In the genomic region with DNA sequence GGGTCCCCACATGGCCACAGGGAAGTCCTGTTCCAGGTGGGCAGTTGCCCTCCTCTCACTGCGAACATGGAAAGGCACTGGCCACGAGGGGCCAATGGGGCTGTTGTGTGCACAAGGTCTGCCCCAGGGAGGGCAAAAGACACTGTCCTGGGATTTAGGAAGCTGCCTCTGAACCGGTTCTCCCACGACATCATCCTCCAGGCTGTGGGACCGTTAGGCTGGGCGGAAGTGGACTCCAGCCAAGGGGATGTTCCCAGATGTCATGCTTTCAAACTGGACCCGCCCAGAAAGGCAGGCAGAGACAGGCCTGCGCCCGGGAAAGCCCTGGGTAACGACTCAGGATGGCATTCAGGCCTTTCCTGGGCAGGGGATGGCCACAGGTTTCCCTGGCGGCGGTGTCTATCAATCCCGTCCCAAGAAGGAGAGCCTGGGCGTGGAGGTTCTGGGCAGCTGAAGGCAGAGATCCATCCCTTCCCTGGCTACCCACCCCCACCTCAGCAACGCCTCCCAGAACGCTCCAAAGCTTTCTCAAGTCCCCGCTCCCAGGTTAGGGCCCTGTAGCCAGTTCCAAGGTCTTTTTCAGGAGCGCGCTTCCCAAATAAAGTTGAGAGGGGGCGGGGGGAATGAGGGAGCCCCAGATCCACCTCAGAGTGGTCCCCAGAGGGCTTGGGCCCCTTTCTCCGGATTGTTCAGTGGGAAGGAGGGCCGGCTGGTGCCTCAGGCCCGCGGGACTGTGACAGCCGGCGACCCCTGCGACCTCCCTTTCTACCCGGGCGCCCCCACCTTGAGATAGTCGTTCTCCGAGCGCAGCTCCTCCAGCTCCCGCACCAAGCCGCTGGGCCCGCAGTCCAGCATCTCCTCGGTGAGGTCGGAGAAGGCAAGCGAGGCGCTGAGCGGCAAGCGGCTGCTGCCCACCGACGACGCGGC, we compare ENCODE assay signal across 8 cellular contexts. TPM values are rescaled to one million over a fixed set of nuclear protein-coding genes. Genes with fewer than 3 reads are reported as not detected.
A peak's percentile ranks its signal among the peaks of the same experiment; 100 is the strongest.
DNase-seq lines count a peak whose midpoint lies in the region; ATAC-seq and TF ChIP-seq lines count a peak whose summit lies in the region.

No MANE protein-coding gene starts in this region.

- H3K9me3 Mint-ChIP-seq in natural killer cell, result no peaks in the 10 kb centered on the region

- H3K4me3 Mint-ChIP-seq in natural killer cell, result peak overlapping the region; percentile 53

- no peak for TF ChIP-seq POLR2A in NB4 (IDR thresholded peaks at IDR 0.05; ENCODE audit: extremely low read depth, insufficient read length)

- ATAC-seq in natural killer cell, result no peak
- ATAC-seq in GM19351 (IDR thresholded peaks at IDR 0.05; ENCODE audit: unreplicated experiment), result no peak
- ATAC-seq in HG02623 (IDR thresholded peaks at IDR 0.05; ENCODE audit: unreplicated experiment), result no peak

- H3K27ac Mint-ChIP-seq in natural killer cell, result no peak overlapping the region

- H3K36me3 Mint-ChIP-seq in natural killer cell, result no peaks in the 10 kb centered on the region

- H3K4me3 ChIP-seq in NB4 (ENCODE audit: low read depth, low read length) (peak overlapping the region; percentile 28), WI38 (ENCODE audit: low read depth, low read length) (peak overlapping the region; percentile 69)

- H3K4me1 Mint-ChIP-seq in natural killer cell, result peaks cover 0 to 19% of the 10 kb centered on the region in 2 donors

- DNase-seq in DMS79 treated with DMSO at 0.1 percent for 48 hours (lab: John Stamatoyannopoulos, UW) (peak; percentile 33), NB4 (ENCODE audit: low read depth) (no peak), fibroblast of the conjunctiva (ENCODE audit: low read depth) (peak; percentile 76), natural killer cell (no peak)
- no peak for DNase-seq in stimulated activated CD4-positive, alpha-beta T cell treated with anti-CD3 and anti-CD28 coated beads, Interleukin-4, amount 100 ng/mL, for 1 hour

- TF ChIP-seq CTCF in NB4 (IDR thresholded peaks at IDR 0.05; ENCODE audit: low read depth, low read length) (no peak), WI38 (IDR thresholded peaks at IDR 0.05; ENCODE audit: low read depth, low read length) (no peak), natural killer cell (IDR thresholded peaks at IDR 0.05) (no peak)

- H3K27me3 Mint-ChIP-seq in natural killer cell (ENCODE audit: low read depth in 2 of 2), result peaks cover 0 to 6% of the 10 kb centered on the region in 2 donors

- intact Hi-C loops in natural killer cell (cut with micrococcal nuclease), result no loop called here

RNA-seq across cellular contexts. Expression of a gene that starts 13.8 kb away (rescaled TPM):
- total RNA-seq in natural killer cell, result 1 to 10 TPM in 1 of 3 donors, not detected in 2; 1.4 TPM

Comparison
In these comparisons a context has a peak if more than half of its experiments do, and no peak if none do; other contexts are left out.
1. DNase-seq: peak in DMS79 treated with DMSO at 0.1 percent for 48 hours (single experiment) and fibroblast of the conjunctiva (single experiment); none in NB4 (single experiment), natural killer cell (single experiment) and stimulated activated CD4-positive, alpha-beta T cell treated with anti-CD3 and anti-CD28 coated beads, Interleukin-4, amount 100 ng/mL, for 1 hour (single experiment).